In the genomic region with DNA sequence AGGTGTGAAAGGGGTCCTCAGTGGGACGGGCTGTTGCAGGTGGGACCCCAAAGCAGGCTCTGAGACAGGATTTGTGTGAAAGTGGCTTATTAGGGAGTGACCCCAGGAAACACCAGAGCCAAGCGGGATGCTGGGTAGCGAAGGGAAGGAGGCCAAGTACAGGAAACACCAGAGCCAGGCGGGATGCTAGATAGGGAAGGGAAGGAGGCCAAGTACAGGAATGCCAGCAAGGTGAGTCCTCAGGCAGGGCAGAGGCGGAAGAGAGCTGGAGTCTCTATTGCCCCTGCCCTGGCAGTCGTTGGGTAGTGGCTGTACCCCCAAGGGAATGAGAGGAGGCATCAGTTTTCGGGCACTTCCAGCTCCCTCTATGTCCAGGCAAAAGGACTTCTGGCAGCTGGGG, we compare ENCODE assay signal across 16 cellular contexts. TPM values are rescaled to one million over a fixed set of nuclear protein-coding genes. Genes with fewer than 3 reads are reported as not detected.
"Had no signal": no experiment of that assay in that cellular context is flagged by ENCODE, and none has a peak within 500 bp of the region (broad histone marks: within the 10 kb centered on the region; RNA-seq: fewer than 3 reads in every experiment).

No MANE protein-coding gene starts in this region.

- H3K4me1 Mint-ChIP-seq: immature natural killer cell had no signal

- H3K79me2 ChIP-seq: parathyroid adenoma had no signal

- H3K27ac Mint-ChIP-seq: activated CD4-positive, alpha-beta memory T cell treated with anti-CD3 and anti-CD28 coated beads for 36 hours; immature natural killer cell; memory B cell had no signal

- DNase-seq: activated CD4-positive, alpha-beta memory T cell treated with anti-CD3 and anti-CD28 coated beads for 36 hours; activated CD4-positive, alpha-beta T cell treated with anti-CD3 and anti-CD28 coated beads for 1 hour; activated gamma-delta T cell treated with Interleukin-2 at 50 U/mL for 16 hours; activated T-cell treated with anti-CD3 and anti-CD28 coated beads, Interleukin-2, amount 50 U/mL, for 4 hours; effector CD8-positive, alpha-beta T cell; immature natural killer cell; left cardiac atrium; small intestine; T-helper 9 cell; thyroid gland had no signal

- H3K27me3 ChIP-seq: thyroid gland, vagina had no signal

- H2AFZ ChIP-seq: parathyroid adenoma had no signal

- H3K36me3 Mint-ChIP-seq: activated CD4-positive, alpha-beta memory T cell treated with anti-CD3 and anti-CD28 coated beads for 36 hours; memory B cell had no signal

- H3K4me3 ChIP-seq: thyroid gland, vagina had no signal

- H3K4me3 Mint-ChIP-seq: activated CD4-positive, alpha-beta memory T cell treated with anti-CD3 and anti-CD28 coated beads for 36 hours; activated T-cell treated with anti-CD3 and anti-CD28 coated beads, Interleukin-2, amount 50 U/mL, for 4 hours; immature natural killer cell; memory B cell; neural crest cell had no signal

- H3K9me3 ChIP-seq: thyroid gland, vagina had no signal

- H3K27ac ChIP-seq: epithelial cell of prostate, parathyroid adenoma, thyroid gland, vagina had no signal

- H3K4me1 ChIP-seq: vagina had no signal

- H3K9ac ChIP-seq: parathyroid adenoma had no signal

- H3K9me3 Mint-ChIP-seq: activated CD4-positive, alpha-beta memory T cell treated with anti-CD3 and anti-CD28 coated beads for 36 hours had no signal

- H3K27me3 Mint-ChIP-seq: activated CD4-positive, alpha-beta memory T cell treated with anti-CD3 and anti-CD28 coated beads for 36 hours had no signal

- H3K36me3 ChIP-seq: thyroid gland, vagina had no signal

- ATAC-seq: activated T-cell treated with anti-CD3 and anti-CD28 coated beads, Interleukin-2, amount 50 U/mL, for 4 hours had no signal

- FAIRE-seq: colon, small intestine had no signal

RNA-seq across cellular contexts. Expression of gene TGM2, which starts 30.5 kb away (rescaled TPM):
- total RNA-seq: activated CD4-positive, alpha-beta memory T cell treated with anti-CD3 and anti-CD28 coated beads for 36 hours had no signal
- polyA plus RNA-seq: immature natural killer cell had no signal
